In the genomic region with DNA sequence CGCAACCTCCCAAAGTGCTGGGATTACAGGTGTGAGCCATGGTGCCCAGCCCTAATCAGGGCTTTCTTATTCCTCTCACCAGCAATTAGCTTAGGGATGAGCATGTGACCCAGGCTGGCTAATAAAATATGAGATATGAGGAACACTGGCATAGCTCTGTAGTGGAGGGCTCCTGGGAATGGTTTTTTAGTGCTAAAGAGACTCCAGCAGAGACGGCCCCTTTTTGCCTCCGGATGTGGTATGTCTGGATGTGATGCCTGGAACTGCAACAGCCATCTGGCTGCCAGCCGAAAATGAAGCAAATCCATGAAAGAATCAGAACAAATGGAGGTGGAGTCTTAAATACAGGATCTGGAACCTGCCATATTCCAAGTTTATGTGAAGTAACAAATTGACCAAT, we compare ENCODE assay signal across 1 cellular context.
TF ChIP-seq lines count a peak whose summit lies in the region.

No MANE protein-coding gene starts in this region.

TF ChIP-seq in SK-N-SH treated with all-trans-retinoic acid at 6 μM for 48 hours, 23 proteins besides CTCF, POLR2A, EP300 and RAD21 (continued from another document):
- TF ChIP-seq, protein P1, sequence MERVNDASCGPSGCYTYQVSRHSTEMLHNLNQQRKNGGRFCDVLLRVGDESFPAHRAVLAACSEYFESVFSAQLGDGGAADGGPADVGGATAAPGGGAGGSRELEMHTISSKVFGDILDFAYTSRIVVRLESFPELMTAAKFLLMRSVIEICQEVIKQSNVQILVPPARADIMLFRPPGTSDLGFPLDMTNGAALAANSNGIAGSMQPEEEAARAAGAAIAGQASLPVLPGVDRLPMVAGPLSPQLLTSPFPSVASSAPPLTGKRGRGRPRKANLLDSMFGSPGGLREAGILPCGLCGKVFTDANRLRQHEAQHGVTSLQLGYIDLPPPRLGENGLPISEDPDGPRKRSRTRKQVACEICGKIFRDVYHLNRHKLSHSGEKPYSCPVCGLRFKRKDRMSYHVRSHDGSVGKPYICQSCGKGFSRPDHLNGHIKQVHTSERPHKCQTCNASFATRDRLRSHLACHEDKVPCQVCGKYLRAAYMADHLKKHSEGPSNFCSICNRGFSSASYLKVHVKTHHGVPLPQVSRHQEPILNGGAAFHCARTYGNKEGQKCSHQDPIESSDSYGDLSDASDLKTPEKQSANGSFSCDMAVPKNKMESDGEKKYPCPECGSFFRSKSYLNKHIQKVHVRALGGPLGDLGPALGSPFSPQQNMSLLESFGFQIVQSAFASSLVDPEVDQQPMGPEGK (CRISPR knock-in tag; IDR thresholded peaks at IDR 0.05; ENCODE audit: borderline replicate concordance) = no peak
- TF ChIP-seq BACH2 (CRISPR knock-in tag; IDR thresholded peaks at IDR 0.05; ENCODE audit: borderline replicate concordance) (no peak), ZFP3 (CRISPR knock-in tag; IDR thresholded peaks at IDR 0.05) (no peak), ZNF8 (CRISPR knock-in tag; IDR thresholded peaks at IDR 0.05) (peak; percentile 71; the same call in 1 of the 2 replicates), ARNTL (CRISPR knock-in tag; IDR thresholded peaks at IDR 0.05; ENCODE audit: borderline replicate concordance, low read depth) (no peak), SNAI2 (CRISPR knock-in tag; IDR thresholded peaks at IDR 0.05) (no peak), PPARA (CRISPR knock-in tag; IDR thresholded peaks at IDR 0.05; ENCODE audit: borderline replicate concordance) (no peak)
- TF ChIP-seq, protein P2, sequence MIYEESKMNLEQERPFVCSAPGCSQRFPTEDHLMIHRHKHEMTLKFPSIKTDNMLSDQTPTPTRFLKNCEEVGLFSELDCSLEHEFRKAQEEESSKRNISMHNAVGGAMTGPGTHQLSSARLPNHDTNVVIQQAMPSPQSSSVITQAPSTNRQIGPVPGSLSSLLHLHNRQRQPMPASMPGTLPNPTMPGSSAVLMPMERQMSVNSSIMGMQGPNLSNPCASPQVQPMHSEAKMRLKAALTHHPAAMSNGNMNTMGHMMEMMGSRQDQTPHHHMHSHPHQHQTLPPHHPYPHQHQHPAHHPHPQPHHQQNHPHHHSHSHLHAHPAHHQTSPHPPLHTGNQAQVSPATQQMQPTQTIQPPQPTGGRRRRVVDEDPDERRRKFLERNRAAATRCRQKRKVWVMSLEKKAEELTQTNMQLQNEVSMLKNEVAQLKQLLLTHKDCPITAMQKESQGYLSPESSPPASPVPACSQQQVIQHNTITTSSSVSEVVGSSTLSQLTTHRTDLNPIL (CRISPR knock-in tag; IDR thresholded peaks at IDR 0.05; ENCODE audit: low read depth) = no peak
